ENCODE assay signal across 1 cellular context in genomic region chr7:7181519-7182155, GRCh38.
TF ChIP-seq lines count a peak whose summit lies in the region.

No MANE protein-coding gene starts in this region.

TF ChIP-seq in HepG2, 621 proteins besides CTCF, POLR2A, EP300 and RAD21 (continued from another document):
- TF ChIP-seq SMAD1 (CRISPR knock-in tag; IDR thresholded peaks at IDR 0.05; ENCODE audit: borderline replicate concordance, low read depth) (no peak), RBFOX2 (IDR thresholded peaks at IDR 0.05; ENCODE audit: low read depth, low read length) (peak; percentile 71), ZSCAN22 (CRISPR knock-in tag; IDR thresholded peaks at IDR 0.05) (no peak), ZC3H4 (CRISPR knock-in tag; IDR thresholded peaks at IDR 0.05; ENCODE audit: borderline replicate concordance) (no peak; the same call in none of the 2 replicates), ATF1 (CRISPR knock-in tag; IDR thresholded peaks at IDR 0.05) (no peak), ELF3 (CRISPR knock-in tag; IDR thresholded peaks at IDR 0.05) (peak; percentile 79), MXI1 (IDR thresholded peaks at IDR 0.05; ENCODE audit: borderline replicate concordance, low read depth, low read length) (no peak), KIAA2018 (CRISPR knock-in tag; IDR thresholded peaks at IDR 0.05; ENCODE audit: borderline replicate concordance) (no peak), ZNF34 (CRISPR knock-in tag; IDR thresholded peaks at IDR 0.05; ENCODE audit: borderline replicate concordance) (no peak), SSRP1 (CRISPR knock-in tag; IDR thresholded peaks at IDR 0.05) (peak; percentile 59; the same call in 1 of the 2 replicates), NCOA5 (CRISPR knock-in tag; IDR thresholded peaks at IDR 0.05) (no peak), LRRFIP1 (CRISPR knock-in tag; conservative IDR thresholded peaks at IDR 0.05) (no peak), ZNF839 (CRISPR knock-in tag; IDR thresholded peaks at IDR 0.05; ENCODE audit: borderline replicate concordance) (no peak), ZNF326 (CRISPR knock-in tag; IDR thresholded peaks at IDR 0.05; ENCODE audit: borderline replicate concordance) (no peak), MLX (CRISPR knock-in tag; IDR thresholded peaks at IDR 0.05) (no peak), CBFB (CRISPR knock-in tag; IDR thresholded peaks at IDR 0.05) (no peak), WIZ (CRISPR knock-in tag; IDR thresholded peaks at IDR 0.05) (no peak), ZNF749 (CRISPR knock-in tag; IDR thresholded peaks at IDR 0.05; ENCODE audit: borderline replicate concordance) (no peak), SP140L (CRISPR knock-in tag; IDR thresholded peaks at IDR 0.05; ENCODE audit: borderline replicate concordance) (no peak), PCBP1 (IDR thresholded peaks at IDR 0.05; ENCODE audit: borderline replicate concordance, low read depth, low read length) (no peak), CAMTA2 (CRISPR knock-in tag; IDR thresholded peaks at IDR 0.05; ENCODE audit: borderline replicate concordance) (no peak), ATAD3A (CRISPR knock-in tag; IDR thresholded peaks at IDR 0.05) (no peak), FOXJ3 (CRISPR knock-in tag; IDR thresholded peaks at IDR 0.05; ENCODE audit: borderline replicate concordance) (no peak), TARDBP (CRISPR knock-in tag; IDR thresholded peaks at IDR 0.05) (peak; percentile 32; the same call in 1 of the 2 replicates), KLF12 (CRISPR knock-in tag; IDR thresholded peaks at IDR 0.05; ENCODE audit: borderline replicate concordance) (no peak), ZBTB2 (CRISPR knock-in tag; IDR thresholded peaks at IDR 0.05; ENCODE audit: low read depth) (no peak), HNRNPUL1 (IDR thresholded peaks at IDR 0.05; ENCODE audit: low read depth, low read length) (no peak), GFI1 (CRISPR knock-in tag; IDR thresholded peaks at IDR 0.05; ENCODE audit: borderline replicate concordance) (no peak), HDAC1 (CRISPR knock-in tag; IDR thresholded peaks at IDR 0.05) (no peak), ATRX (CRISPR knock-in tag; IDR thresholded peaks at IDR 0.05; ENCODE audit: borderline replicate concordance) (no peak), ZKSCAN8 (CRISPR knock-in tag; IDR thresholded peaks at IDR 0.05; ENCODE audit: borderline replicate concordance) (peak; percentile 30; the same call in 1 of the 2 replicates), ZNF367 (CRISPR knock-in tag; IDR thresholded peaks at IDR 0.05; ENCODE audit: borderline replicate concordance) (no peak), NCOA1 (CRISPR knock-in tag; IDR thresholded peaks at IDR 0.05) (peak; percentile 55; the same call in 1 of the 2 replicates), ZNF792 (CRISPR knock-in tag; IDR thresholded peaks at IDR 0.05) (no peak), ZNF460 (CRISPR knock-in tag; IDR thresholded peaks at IDR 0.05; ENCODE audit: borderline replicate concordance) (no peak), KAT7 (CRISPR knock-in tag; IDR thresholded peaks at IDR 0.05; ENCODE audit: borderline replicate concordance) (peak; percentile 36; the same call in 1 of the 2 replicates), ATM (IDR thresholded peaks at IDR 0.05; ENCODE audit: borderline replicate concordance) (no peak), FOSL2 (CRISPR knock-in tag; IDR thresholded peaks at IDR 0.05) (no peak)
- TF ChIP-seq, protein P1, sequence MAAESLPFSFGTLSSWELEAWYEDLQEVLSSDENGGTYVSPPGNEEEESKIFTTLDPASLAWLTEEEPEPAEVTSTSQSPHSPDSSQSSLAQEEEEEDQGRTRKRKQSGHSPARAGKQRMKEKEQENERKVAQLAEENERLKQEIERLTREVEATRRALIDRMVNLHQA (CRISPR knock-in tag; IDR thresholded peaks at IDR 0.05) = no peak
- TF ChIP-seq, protein P2, sequence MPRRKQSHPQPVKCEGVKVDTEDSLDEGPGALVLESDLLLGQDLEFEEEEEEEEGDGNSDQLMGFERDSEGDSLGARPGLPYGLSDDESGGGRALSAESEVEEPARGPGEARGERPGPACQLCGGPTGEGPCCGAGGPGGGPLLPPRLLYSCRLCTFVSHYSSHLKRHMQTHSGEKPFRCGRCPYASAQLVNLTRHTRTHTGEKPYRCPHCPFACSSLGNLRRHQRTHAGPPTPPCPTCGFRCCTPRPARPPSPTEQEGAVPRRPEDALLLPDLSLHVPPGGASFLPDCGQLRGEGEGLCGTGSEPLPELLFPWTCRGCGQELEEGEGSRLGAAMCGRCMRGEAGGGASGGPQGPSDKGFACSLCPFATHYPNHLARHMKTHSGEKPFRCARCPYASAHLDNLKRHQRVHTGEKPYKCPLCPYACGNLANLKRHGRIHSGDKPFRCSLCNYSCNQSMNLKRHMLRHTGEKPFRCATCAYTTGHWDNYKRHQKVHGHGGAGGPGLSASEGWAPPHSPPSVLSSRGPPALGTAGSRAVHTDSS (CRISPR knock-in tag; conservative IDR thresholded peaks at IDR 0.05) = no peak
- TF ChIP-seq, protein P3, sequence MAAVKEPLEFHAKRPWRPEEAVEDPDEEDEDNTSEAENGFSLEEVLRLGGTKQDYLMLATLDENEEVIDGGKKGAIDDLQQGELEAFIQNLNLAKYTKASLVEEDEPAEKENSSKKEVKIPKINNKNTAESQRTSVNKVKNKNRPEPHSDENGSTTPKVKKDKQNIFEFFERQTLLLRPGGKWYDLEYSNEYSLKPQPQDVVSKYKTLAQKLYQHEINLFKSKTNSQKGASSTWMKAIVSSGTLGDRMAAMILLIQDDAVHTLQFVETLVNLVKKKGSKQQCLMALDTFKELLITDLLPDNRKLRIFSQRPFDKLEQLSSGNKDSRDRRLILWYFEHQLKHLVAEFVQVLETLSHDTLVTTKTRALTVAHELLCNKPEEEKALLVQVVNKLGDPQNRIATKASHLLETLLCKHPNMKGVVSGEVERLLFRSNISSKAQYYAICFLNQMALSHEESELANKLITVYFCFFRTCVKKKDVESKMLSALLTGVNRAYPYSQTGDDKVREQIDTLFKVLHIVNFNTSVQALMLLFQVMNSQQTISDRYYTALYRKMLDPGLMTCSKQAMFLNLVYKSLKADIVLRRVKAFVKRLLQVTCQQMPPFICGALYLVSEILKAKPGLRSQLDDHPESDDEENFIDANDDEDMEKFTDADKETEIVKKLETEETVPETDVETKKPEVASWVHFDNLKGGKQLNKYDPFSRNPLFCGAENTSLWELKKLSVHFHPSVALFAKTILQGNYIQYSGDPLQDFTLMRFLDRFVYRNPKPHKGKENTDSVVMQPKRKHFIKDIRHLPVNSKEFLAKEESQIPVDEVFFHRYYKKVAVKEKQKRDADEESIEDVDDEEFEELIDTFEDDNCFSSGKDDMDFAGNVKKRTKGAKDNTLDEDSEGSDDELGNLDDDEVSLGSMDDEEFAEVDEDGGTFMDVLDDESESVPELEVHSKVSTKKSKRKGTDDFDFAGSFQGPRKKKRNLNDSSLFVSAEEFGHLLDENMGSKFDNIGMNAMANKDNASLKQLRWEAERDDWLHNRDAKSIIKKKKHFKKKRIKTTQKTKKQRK (IDR thresholded peaks at IDR 0.05; ENCODE audit: low read length) = no peak
- TF ChIP-seq, protein P4, sequence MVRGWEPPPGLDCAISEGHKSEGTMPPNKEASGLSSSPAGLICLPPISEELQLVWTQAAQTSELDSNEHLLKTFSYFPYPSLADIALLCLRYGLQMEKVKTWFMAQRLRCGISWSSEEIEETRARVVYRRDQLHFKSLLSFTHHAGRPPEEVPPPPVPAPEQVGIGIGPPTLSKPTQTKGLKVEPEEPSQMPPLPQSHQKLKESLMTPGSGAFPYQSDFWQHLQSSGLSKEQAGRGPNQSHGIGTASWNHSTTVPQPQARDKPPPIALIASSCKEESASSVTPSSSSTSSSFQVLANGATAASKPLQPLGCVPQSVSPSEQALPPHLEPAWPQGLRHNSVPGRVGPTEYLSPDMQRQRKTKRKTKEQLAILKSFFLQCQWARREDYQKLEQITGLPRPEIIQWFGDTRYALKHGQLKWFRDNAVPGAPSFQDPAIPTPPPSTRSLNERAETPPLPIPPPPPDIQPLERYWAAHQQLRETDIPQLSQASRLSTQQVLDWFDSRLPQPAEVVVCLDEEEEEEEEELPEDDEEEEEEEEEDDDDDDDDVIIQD (CRISPR knock-in tag; IDR thresholded peaks at IDR 0.05; ENCODE audit: low read depth) = no peak
- TF ChIP-seq, protein P5, sequence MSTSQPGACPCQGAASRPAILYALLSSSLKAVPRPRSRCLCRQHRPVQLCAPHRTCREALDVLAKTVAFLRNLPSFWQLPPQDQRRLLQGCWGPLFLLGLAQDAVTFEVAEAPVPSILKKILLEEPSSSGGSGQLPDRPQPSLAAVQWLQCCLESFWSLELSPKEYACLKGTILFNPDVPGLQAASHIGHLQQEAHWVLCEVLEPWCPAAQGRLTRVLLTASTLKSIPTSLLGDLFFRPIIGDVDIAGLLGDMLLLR (CRISPR knock-in tag; IDR thresholded peaks at IDR 0.05) = no peak
